8 cellular contexts compared by ENCODE assay signal in the genomic region with DNA sequence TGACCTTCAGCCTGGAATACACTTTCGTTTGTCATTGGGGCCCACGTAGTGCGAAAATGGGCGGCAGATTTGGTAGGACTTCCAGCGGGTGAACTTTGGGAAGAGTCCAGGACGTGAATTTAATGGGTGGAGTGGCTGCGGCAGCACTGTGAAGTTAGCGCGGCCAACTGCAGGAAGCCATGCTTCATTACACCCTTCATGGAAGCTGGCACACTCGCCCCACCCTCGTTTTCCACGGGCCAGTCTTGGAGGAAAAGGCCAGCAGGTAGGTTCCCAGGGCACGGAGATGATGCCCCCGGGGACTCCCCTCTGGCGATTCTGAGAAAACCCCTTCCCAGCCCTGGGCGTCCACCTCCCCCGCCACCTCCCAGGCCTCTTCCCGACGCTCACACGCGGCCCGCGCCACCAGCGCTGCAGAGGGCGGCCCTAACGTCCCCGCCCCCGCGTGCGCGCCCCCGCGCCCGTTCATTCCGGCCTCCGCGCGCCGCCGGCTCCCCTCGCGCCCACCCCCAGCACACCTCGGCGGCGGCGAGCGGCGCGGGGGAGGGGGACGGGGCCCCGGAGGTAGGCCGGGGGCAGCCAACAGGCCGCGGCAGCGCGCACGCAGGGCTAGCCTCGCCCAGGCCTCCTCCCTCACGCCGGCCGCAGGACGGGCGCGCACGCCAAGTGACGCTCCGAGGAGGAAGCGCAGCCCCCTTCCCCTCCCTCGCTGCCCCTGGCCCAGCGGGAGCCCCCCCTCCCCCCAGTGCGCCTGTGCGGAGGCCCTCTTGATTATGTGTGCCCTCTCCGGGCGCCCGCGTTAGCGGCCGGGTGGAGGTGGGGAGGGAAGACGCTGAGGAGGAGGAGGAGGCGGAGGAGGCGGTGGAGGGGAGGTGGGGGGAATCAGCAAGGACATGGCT. TPM values are rescaled to one million over a fixed set of nuclear protein-coding genes. Genes with fewer than 3 reads are reported as not detected.
A peak's percentile ranks its signal among the peaks of the same experiment; 100 is the strongest.
DNase-seq lines count a peak whose midpoint lies in the region; ATAC-seq and TF ChIP-seq lines count a peak whose summit lies in the region.

Gene MLLT10 (plus strand): TSS at position 656 of the 899 bp plus-strand sequence. CDS start 413 bp downstream, outside the sequence.

- in situ Hi-C loops in ACHN (cut with HindIII; ENCODE audit: low pct_ligation_motif_present, low pct_unique_long_range_greater_than_20kb, low sequenced_read_pairs) = no loop called here

- DNase-seq in ACHN = peak; percentile 94
- DNase-seq in NCI-H2227 (lab: John Stamatoyannopoulos, UW; ENCODE audit: unreplicated experiment) = peak; percentile 97
- DNase-seq in activated B cell treated with CpG ODN at 0.5 μM for 24 hours = peak; percentile 94
- DNase-seq in central memory CD4-positive, alpha-beta T cell = peak; percentile 95
- peak; percentile 98 for DNase-seq in islet precursor cell
- peak; percentile 73 to 86 (median 81) for DNase-seq in stimulated activated CD4-positive, alpha-beta T cell treated with anti-CD3 and anti-CD28 coated beads, Interleukin-12 subunit alpha, Interleukin-12 subunit beta, amount 100 ng/mL, for 48 hours (ENCODE audit: low read depth in 2 of 3, low spot score in 1 of 3)

- H3K4me3 Mint-ChIP-seq in activated B cell treated with CpG ODN at 0.5 μM for 24 hours = peak within 1 kb of the TSS; percentile 90

- intact Hi-C loops in activated B cell treated with CpG ODN at 0.5 μM for 24 hours (cut with micrococcal nuclease) = loop anchor here (1.0 to 10.0 kb wide), 11 partner anchors 9 to 1905 kb away; partner anchors contain the start of genes DNAJC1, OTUD1 and SKIDA1

- H3K27ac Mint-ChIP-seq in activated B cell treated with CpG ODN at 0.5 μM for 24 hours = peak within 1 kb of the TSS; percentile 92

- peaks cover 15% of the 10 kb centered on the region for H3K36me3 Mint-ChIP-seq in activated B cell treated with CpG ODN at 0.5 μM for 24 hours (ENCODE audit: low read depth)

- no peak for TF ChIP-seq CTCF in activated B cell treated with CpG ODN at 0.5 μM for 24 hours (IDR thresholded peaks at IDR 0.05)

- H3K9me3 Mint-ChIP-seq in activated B cell treated with CpG ODN at 0.5 μM for 24 hours = no peaks in the 10 kb centered on the region

- H3K27me3 Mint-ChIP-seq in activated B cell treated with CpG ODN at 0.5 μM for 24 hours = peaks cover under 1% of the 10 kb centered on the region

- POLR2A ChIA-PET in activated B cell treated with CpG ODN at 0.5 μM for 24 hours (lab: Charles Lee) = interaction anchor here (0.6 to 1.3 kb wide), 11 partner anchors 16 to 845 kb away, joined by 3 to 5 read pairs (median 3); partner anchors contain the start of genes COMMD3 and DNAJC1

- peaks cover 18% of the 10 kb centered on the region for H3K4me1 Mint-ChIP-seq in activated B cell treated with CpG ODN at 0.5 μM for 24 hours

- CTCF ChIA-PET in activated B cell treated with CpG ODN at 0.5 μM for 24 hours (lab: Charles Lee) = no interaction called here

- ATAC-seq in GM18861 (IDR thresholded peaks at IDR 0.05; ENCODE audit: unreplicated experiment) (peak; percentile 85), HG03095 (IDR thresholded peaks at IDR 0.05; ENCODE audit: unreplicated experiment) (peak; percentile 84), activated B cell treated with CpG ODN at 0.5 μM for 24 hours (ENCODE audit: low read depth) (peak; percentile 88)

RNA-seq across cellular contexts. Expression of gene MLLT10, which starts in this region (rescaled TPM):
- total RNA-seq in activated B cell treated with CpG ODN at 0.5 μM for 24 hours = 40.6 and 48.7 TPM in 2 replicates

Comparison
In these comparisons a context has a peak if more than half of its experiments do, and no peak if none do; other contexts are left out.
1. Peak in every context shown above with its lines: DNase-seq and ATAC-seq.